Comparison of ENCODE assay signal across 1 cellular context in genomic region chr4:31023724-31024123, GRCh38.
TF ChIP-seq lines count a peak whose summit lies in the region.

No MANE protein-coding gene starts in this region.

TF ChIP-seq in H1, 55 proteins besides CTCF, POLR2A, EP300 and RAD21 (continued from another document):
- TF ChIP-seq CREB1 (IDR thresholded peaks at IDR 0.05): no peak
- no peak for TF ChIP-seq SAP30 (IDR thresholded peaks at IDR 0.05; ENCODE audit: insufficient read depth, insufficient replicate concordance, low read length)
- TF ChIP-seq SRF (IDR thresholded peaks at IDR 0.05; ENCODE audit: low read depth, low read length): no peak
- no peak for TF ChIP-seq RBBP5 (IDR thresholded peaks at IDR 0.05; ENCODE audit: borderline replicate concordance, low read depth, low read length)
